ENCODE assay signal across 8 cellular contexts in the genomic region with DNA sequence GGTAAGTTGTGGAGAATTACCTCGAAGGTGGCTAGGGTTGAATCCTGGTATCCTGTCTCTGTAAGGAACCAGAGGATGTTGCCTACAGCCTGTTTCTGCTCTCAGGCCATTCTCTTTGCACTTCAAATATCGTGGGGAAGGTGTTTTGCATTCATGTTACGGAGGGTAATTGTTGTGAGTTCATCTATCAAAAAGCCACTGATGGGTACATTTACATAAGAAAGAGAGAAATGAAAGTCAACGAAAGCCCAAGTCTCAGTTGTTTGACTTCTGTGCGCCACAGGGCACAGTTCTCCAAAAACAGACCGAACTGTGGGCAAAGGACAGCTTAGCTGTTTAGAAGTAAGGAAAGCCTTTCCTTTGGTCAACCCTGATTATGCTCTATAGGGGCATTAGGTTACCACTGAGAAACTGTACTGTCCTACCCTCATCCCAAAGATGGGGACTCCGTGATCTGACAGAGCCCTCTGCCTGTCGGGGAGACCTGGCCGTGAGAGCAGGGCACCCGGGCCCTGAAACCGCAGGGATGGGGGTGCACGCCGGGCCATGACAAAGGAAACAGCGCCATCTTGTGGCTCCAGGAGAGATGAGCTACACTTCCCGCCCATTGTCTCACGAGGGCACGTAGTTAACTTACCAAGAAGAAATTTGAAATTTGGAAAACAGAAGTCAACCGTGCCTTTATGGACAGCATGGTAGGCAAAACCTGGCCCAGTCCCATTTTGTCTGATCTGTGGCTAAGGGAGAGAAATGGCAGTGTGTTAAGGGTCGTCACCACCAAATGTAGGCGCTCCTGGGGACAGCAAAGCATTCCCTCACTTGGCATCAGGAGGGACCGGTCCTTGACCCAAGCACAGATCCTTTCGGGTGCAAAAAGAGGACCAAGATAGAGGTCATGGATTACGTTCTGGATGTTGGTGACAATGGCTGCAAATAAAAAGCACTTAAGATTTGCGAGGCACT.
DNase-seq lines count a peak whose midpoint lies in the region; ATAC-seq, FAIRE-seq and TF ChIP-seq lines count a peak whose summit lies in the region.

No MANE protein-coding gene starts in this region.

- H2AFZ ChIP-seq in parathyroid adenoma: peak overlapping the region; percentile 4

- H3K4me1 ChIP-seq in HUES64 (ENCODE audit: insufficient read depth, low read length) (0 out of 2 replicates have a peak, but pooled peaks cover 4% of the 10 kb centered on the region), parathyroid adenoma (no peaks in the 10 kb centered on the region), upper lobe of right lung (no peaks in the 10 kb centered on the region)

- peak overlapping the region; percentile 43 for H3K4me2 ChIP-seq in parathyroid adenoma (ENCODE audit: low read length)

- DNase-seq in D721Med (ENCODE audit: insufficient read length, low spot score): no peak
- peak; percentile 22 for DNase-seq in SHP77 treated with DMSO at 0.1 percent for 48 hours (lab: John Stamatoyannopoulos, UW)
- peak; percentile 65 for DNase-seq in activated naive CD4-positive, alpha-beta T cell treated with Interleukin-2 at 50 U/mL for 16 hours
- peak; percentile 74 for DNase-seq in glutamatergic neuron
- DNase-seq in upper lobe of right lung: peak; percentile 64

- no peaks in the 10 kb centered on the region for H3K27me3 ChIP-seq in HUES64 (ENCODE audit: insufficient read depth, low read length)
- no peaks in the 10 kb centered on the region for H3K27me3 ChIP-seq in parathyroid adenoma (ENCODE audit: control insufficient read depth, insufficient read depth, low read length)
- H3K27me3 ChIP-seq in upper lobe of right lung: no peaks in the 10 kb centered on the region

- H3K36me3 ChIP-seq in HUES64 (ENCODE audit: insufficient read depth, low read length): no peaks in the 10 kb centered on the region
- H3K36me3 ChIP-seq in parathyroid adenoma (ENCODE audit: control insufficient read depth, insufficient read depth, low read length): no peaks in the 10 kb centered on the region
- H3K36me3 ChIP-seq in upper lobe of right lung: no peaks in the 10 kb centered on the region

- H3K27ac ChIP-seq in HUES64 (ENCODE audit: low read depth, low read length) (no peak overlapping the region; the same call in 1 of the 2 replicates), parathyroid adenoma (no peak overlapping the region), upper lobe of right lung (no peak overlapping the region)

- H3K9me3 Mint-ChIP-seq in glutamatergic neuron (ENCODE audit: unreplicated experiment): no peaks in the 10 kb centered on the region

- no peak for FAIRE-seq in D721Med (lab: Jason Lieb, UNC)

- H3K4me1 Mint-ChIP-seq in glutamatergic neuron (ENCODE audit: low read depth, unreplicated experiment): no peaks in the 10 kb centered on the region

- H3K36me3 Mint-ChIP-seq in glutamatergic neuron (ENCODE audit: unreplicated experiment): peaks cover 5% of the 10 kb centered on the region

- no peak overlapping the region for H3K27ac Mint-ChIP-seq in glutamatergic neuron (ENCODE audit: unreplicated experiment)

- H3K4me3 ChIP-seq in HUES64 (ENCODE audit: low read length) (peak overlapping the region; percentile 35), parathyroid adenoma (ENCODE audit: low read depth, low read length) (no peak overlapping the region), upper lobe of right lung (no peak overlapping the region)

- intact Hi-C loops in upper lobe of right lung (cut with DNase I): no loop called here

- no peak overlapping the region for H3K9ac ChIP-seq in HUES64 (ENCODE audit: low read depth, low read length)
- H3K9ac ChIP-seq in parathyroid adenoma: no peak overlapping the region

- no peaks in the 10 kb centered on the region for H3K79me2 ChIP-seq in parathyroid adenoma

- no peaks in the 10 kb centered on the region for H3K9me3 ChIP-seq in HUES64 (ENCODE audit: insufficient read depth, low read depth, low read length)
- H3K9me3 ChIP-seq in parathyroid adenoma (ENCODE audit: control insufficient read depth, low read length): no peaks in the 10 kb centered on the region
- H3K9me3 ChIP-seq in upper lobe of right lung: no peaks in the 10 kb centered on the region

- peak; percentile 66 for TF ChIP-seq CTCF in D721Med (IDR thresholded peaks at IDR 0.05; ENCODE audit: insufficient read depth, missing control alignments)
- peak; percentile 94 for TF ChIP-seq CTCF in glutamatergic neuron (IDR thresholded peaks at IDR 0.05; ENCODE audit: partially characterized antibody, unreplicated experiment)
- TF ChIP-seq CTCF in parathyroid adenoma (IDR thresholded peaks at IDR 0.05): peak; percentile 84
- TF ChIP-seq CTCF in upper lobe of right lung (IDR thresholded peaks at IDR 0.05): peak; percentile 74

- H3K4me3 Mint-ChIP-seq in glutamatergic neuron (ENCODE audit: unreplicated experiment): no peak overlapping the region

- peaks cover 4% of the 10 kb centered on the region for H3K27me3 Mint-ChIP-seq in glutamatergic neuron (ENCODE audit: unreplicated experiment)

- ATAC-seq in GM21390 (IDR thresholded peaks at IDR 0.05; ENCODE audit: unreplicated experiment) (peak; percentile 84), upper lobe of right lung (peak; percentile 89)

- 22% methylated on average over 23 of the region's 24 CpGs for WGBS in HUES64
